Comparison of ENCODE assay signal across 1 cellular context in the genomic region with DNA sequence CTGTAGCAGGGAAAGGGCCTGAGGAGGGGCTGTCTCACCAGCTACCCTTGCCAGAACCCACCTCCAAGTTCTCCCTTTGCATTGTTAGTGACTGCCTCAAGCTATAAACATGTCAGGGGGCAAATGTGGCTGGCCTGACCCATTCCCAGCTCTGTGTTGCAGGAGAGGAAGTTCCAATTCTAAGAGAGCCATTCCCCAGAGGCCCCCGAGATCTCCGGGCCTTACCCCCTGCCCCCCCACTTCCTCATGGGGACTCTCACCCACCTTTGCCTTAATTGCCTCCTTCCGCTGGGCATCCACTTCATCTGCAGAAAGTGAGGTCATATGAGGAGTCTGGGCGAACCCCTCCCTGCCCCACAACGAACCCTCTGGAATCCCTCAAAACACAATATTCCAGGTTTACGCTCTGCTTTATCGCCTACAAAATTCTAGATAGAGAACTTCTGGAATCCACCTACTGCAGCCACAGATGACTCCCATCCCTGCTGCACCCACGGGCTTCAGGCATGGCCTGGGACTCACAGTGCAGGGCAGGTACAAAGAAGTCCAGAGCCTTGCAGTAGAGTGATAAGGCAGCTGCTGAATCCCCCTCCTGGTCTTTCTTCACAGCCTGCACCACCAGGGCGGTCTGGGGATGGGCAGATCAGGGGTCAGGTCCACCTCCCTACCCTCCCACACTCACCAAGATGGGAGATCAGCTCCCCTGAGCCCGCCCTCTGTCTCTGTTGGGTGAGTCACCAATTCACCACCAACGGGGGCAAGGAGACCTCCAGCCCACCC.
A peak's percentile ranks its signal among the peaks of the same experiment; 100 is the strongest.
TF ChIP-seq lines count a peak whose summit lies in the region.

No MANE protein-coding gene starts in this region.

TF ChIP-seq in HEK293, 187 proteins besides CTCF, POLR2A, EP300 and RAD21 (continued from another document):
- peak; percentile 57; the same call in 1 of the 2 replicates for TF ChIP-seq EGR2 (tag by site-specific recombination; IDR thresholded peaks at IDR 0.05; ENCODE audit: low read depth)
